Comparison of ENCODE assay signal across 21 cellular contexts in genomic region chr4:186039697-186040096, GRCh38. TPM values are rescaled to one million over a fixed set of nuclear protein-coding genes. Genes with fewer than 3 reads are reported as not detected.
DNase-seq lines count a peak whose midpoint lies in the region; ATAC-seq and TF ChIP-seq lines count a peak whose summit lies in the region.
"Had no signal": no experiment of that assay in that cellular context is flagged by ENCODE, and none has a peak within 500 bp of the region (broad histone marks: within the 10 kb centered on the region; RNA-seq: fewer than 3 reads in every experiment).

No MANE protein-coding gene starts in this region.

- ATAC-seq in Right ventricle myocardium inferior (no peak), RWPE2 (ENCODE audit: low read depth) (peak; percentile 27; the same call in 1 of the 3 replicates), lung (ENCODE audit: insufficient read depth, low FRiP score) (peak; percentile 44), GM18511 (IDR thresholded peaks at IDR 0.05; ENCODE audit: unreplicated experiment) (no peak), GM19351 (IDR thresholded peaks at IDR 0.05; ENCODE audit: unreplicated experiment) (no peak)
- ATAC-seq in activated naive CD8-positive, alpha-beta T cell treated with anti-CD3 and anti-CD28 coated beads, Interleukin-2, amount 50 U/mL, for 24 hours = no peak
- ATAC-seq: stimulated activated memory B cell treated with anti-CD40 and anti-IgM and Interleukin-4, amounts not matched to agents 10 μg/mL and 1 μg/mL and 100 μg/mL, for 72 hours had no signal

- H3K27ac ChIP-seq in cardiac muscle cell (peak overlapping the region; percentile 0), RWPE2 (ENCODE audit: poor library complexity, severe bottlenecking) (no peak overlapping the region), lung (ENCODE audit: low read depth in 1 of 2, low read length in 1 of 2) (no peak overlapping the region), uterus (peak overlapping the region in 1 of 2 donors; percentile 51)
- H3K27ac ChIP-seq: neural progenitor cell, RWPE1 had no signal

- WGBS in lung, 2 donors = 56 to 66% methylated on average over 16 of the region's 16 CpGs

- H3K9me3 Mint-ChIP-seq in activated naive CD8-positive, alpha-beta T cell treated with anti-CD3 and anti-CD28 coated beads, Interleukin-2, amount 50 U/mL, for 24 hours = no peaks in the 10 kb centered on the region

- no peaks in the 10 kb centered on the region for H3K9me3 ChIP-seq in cardiac muscle cell (ENCODE audit: low read depth)
- no peaks in the 10 kb centered on the region for H3K9me3 ChIP-seq in RWPE2 (ENCODE audit: severe bottlenecking)
- H3K9me3 ChIP-seq in lung (ENCODE audit: control insufficient read depth in 2 of 2, insufficient read depth in 1 of 2, low read length in 1 of 2) = no peaks in the 10 kb centered on the region
- H3K9me3 ChIP-seq in uterus = no peaks in the 10 kb centered on the region
- H3K9me3 ChIP-seq: tibial artery had no signal

- H3K4me3 Mint-ChIP-seq in activated naive CD8-positive, alpha-beta T cell treated with anti-CD3 and anti-CD28 coated beads, Interleukin-2, amount 50 U/mL, for 24 hours = no peak overlapping the region
- H3K4me3 Mint-ChIP-seq: neural progenitor cell; stimulated activated memory B cell treated with anti-CD40 and anti-IgM and Interleukin-4, amounts not matched to agents 10 μg/mL and 1 μg/mL and 100 μg/mL, for 72 hours had no signal

- H3K27me3 Mint-ChIP-seq in activated naive CD8-positive, alpha-beta T cell treated with anti-CD3 and anti-CD28 coated beads, Interleukin-2, amount 50 U/mL, for 24 hours = peaks cover 28% of the 10 kb centered on the region

- intact Hi-C loops in Right ventricle myocardium inferior (cut with DNase I) (loop anchor here (5.0 kb wide), 2 partner anchors 397 to 567 kb away; partner anchors contain the start of gene CCDC110), uterus (cut with DNase I; ENCODE audit: low total_unique reads) (loop anchor here (5.0 kb wide), 1 partner anchor 397 kb away; no protein-coding TSS in a partner anchor)

- no peak for TF ChIP-seq POLR2A in uterus (IDR thresholded peaks at IDR 0.05)

- no peaks in the 10 kb centered on the region for H3K4me1 Mint-ChIP-seq in activated naive CD8-positive, alpha-beta T cell treated with anti-CD3 and anti-CD28 coated beads, Interleukin-2, amount 50 U/mL, for 24 hours
- H3K4me1 Mint-ChIP-seq: neural progenitor cell had no signal

- H3K27me3 ChIP-seq in cardiac muscle cell = no peaks in the 10 kb centered on the region
- no peaks in the 10 kb centered on the region for H3K27me3 ChIP-seq in RWPE2 (ENCODE audit: insufficient read depth, poor library complexity, severe bottlenecking)
- H3K27me3 ChIP-seq in lung (ENCODE audit: control insufficient read depth, insufficient read depth) = no peaks in the 10 kb centered on the region
- H3K27me3 ChIP-seq in uterus = no peaks in the 10 kb centered on the region
- H3K27me3 ChIP-seq: neural progenitor cell, tibial artery had no signal

- H3K4me1 ChIP-seq in cardiac muscle cell (ENCODE audit: low read depth) (peaks cover 8% of the 10 kb centered on the region), RWPE2 (ENCODE audit: insufficient read depth, poor library complexity, severe bottlenecking) (no peaks in the 10 kb centered on the region), lung (ENCODE audit: control insufficient read depth in 2 of 2, insufficient read depth in 2 of 2, low read length in 2 of 2) (no peaks in the 10 kb centered on the region), uterus (no peaks in the 10 kb centered on the region)
- H3K4me1 ChIP-seq: neural progenitor cell had no signal

- H3K36me3 ChIP-seq in cardiac muscle cell (no peaks in the 10 kb centered on the region), RWPE2 (ENCODE audit: low read depth) (no peaks in the 10 kb centered on the region), lung (ENCODE audit: control insufficient read depth in 2 of 2, insufficient read depth in 2 of 2, low read length in 2 of 2) (no peaks in the 10 kb centered on the region), uterus (no peaks in the 10 kb centered on the region)
- H3K36me3 ChIP-seq: neural progenitor cell, tibial artery had no signal

- no peak for TF ChIP-seq CTCF in cardiac muscle cell (IDR thresholded peaks at IDR 0.05; ENCODE audit: low read depth, low read length)
- no peak for TF ChIP-seq CTCF in RWPE2 (IDR thresholded peaks at IDR 0.05; ENCODE audit: poor library complexity, severe bottlenecking)
- TF ChIP-seq CTCF in lung (IDR thresholded peaks at IDR 0.05; ENCODE audit: control extremely low read depth, extremely low read depth) = no peak
- no peak for TF ChIP-seq CTCF in uterus (IDR thresholded peaks at IDR 0.05)

- no peak overlapping the region for H3K27ac Mint-ChIP-seq in activated naive CD8-positive, alpha-beta T cell treated with anti-CD3 and anti-CD28 coated beads, Interleukin-2, amount 50 U/mL, for 24 hours
- H3K27ac Mint-ChIP-seq: neural progenitor cell; stimulated activated memory B cell treated with anti-CD40 and anti-IgM and Interleukin-4, amounts not matched to agents 10 μg/mL and 1 μg/mL and 100 μg/mL, for 72 hours had no signal

- DNase-seq in cardiac muscle cell (ENCODE audit: low read depth in 1 of 2, low spot score in 1 of 2) (peak in 1 of 2 donors; percentile 83), Right ventricle myocardium inferior (ENCODE audit: missing footprints) (no peak), RWPE2 (ENCODE audit: low spot score) (no peak), lung (ENCODE audit: low spot score) (peak; percentile 64), uterus (peak; percentile 21 to 38)
- no peak for DNase-seq in activated naive CD8-positive, alpha-beta T cell treated with anti-CD3 and anti-CD28 coated beads, Interleukin-2, amount 50 U/mL, for 24 hours
- DNase-seq: activated naive CD4-positive, alpha-beta T cell; activated T-cell treated with anti-CD3 and anti-CD28 coated beads for 4 hours; anterior cingulate cortex; COR-L47; KG1; kidney glomerular epithelial cell; retina; stimulated activated CD4-positive, alpha-beta T cell treated with anti-CD3 and anti-CD28 coated beads, Interleukin-15, amount 100 ng/mL, for 24 hours; SW 1271; tibial artery had no signal

- no peaks in the 10 kb centered on the region for H3K36me3 Mint-ChIP-seq in activated naive CD8-positive, alpha-beta T cell treated with anti-CD3 and anti-CD28 coated beads, Interleukin-2, amount 50 U/mL, for 24 hours (ENCODE audit: low read depth)
- H3K36me3 Mint-ChIP-seq: stimulated activated memory B cell treated with anti-CD40 and anti-IgM and Interleukin-4, amounts not matched to agents 10 μg/mL and 1 μg/mL and 100 μg/mL, for 72 hours had no signal

- no peak overlapping the region for H3K4me3 ChIP-seq in cardiac muscle cell
- no peak overlapping the region for H3K4me3 ChIP-seq in RWPE2 (ENCODE audit: severe bottlenecking)
- no peak overlapping the region for H3K4me3 ChIP-seq in lung
- peak overlapping the region in 1 of 2 donors; percentile 18 for H3K4me3 ChIP-seq in uterus
- H3K4me3 ChIP-seq: neural progenitor cell had no signal

RNA-seq across cellular contexts. Expression of gene TLR3, which starts 29.3 kb away (rescaled TPM):
- 0.21 TPM in 1 of 2 replicates, not detected in the other for total RNA-seq in cardiac muscle cell
- polyA plus RNA-seq in cardiac muscle cell = not detected in 2 replicates
- total RNA-seq in Right ventricle myocardium inferior = 5.2 TPM
- total RNA-seq in lung = 10 to 100 TPM; 13.2 to 15.1 TPM
- polyA plus RNA-seq in lung = 1 to 10 TPM; 3.2 to 7.1 TPM
- total RNA-seq in uterus = 10 to 100 TPM in 1 of 4 donors, 1 to 10 TPM in 3; 2.9 to 12.6 (median 8.6) TPM

Comparison
In these comparisons a context has a peak if more than half of its experiments do, and no peak if none do; other contexts are left out.
1. DNase-seq: peak in lung (single experiment) and uterus (2 of 2); none in Right ventricle myocardium inferior (single experiment), RWPE2 (single experiment) and activated naive CD8-positive, alpha-beta T cell treated with anti-CD3 and anti-CD28 coated beads, Interleukin-2, amount 50 U/mL, for 24 hours (single experiment).
2. ATAC-seq: peak in RWPE2 (single experiment) and lung (single experiment); none in Right ventricle myocardium inferior (single experiment), GM18511 (single experiment), GM19351 (single experiment) and activated naive CD8-positive, alpha-beta T cell treated with anti-CD3 and anti-CD28 coated beads, Interleukin-2, amount 50 U/mL, for 24 hours (single experiment).